10 cellular contexts compared by ENCODE assay signal in genomic region chr14:50055461-50056228, GRCh38.
DNase-seq lines count a peak whose midpoint lies in the region; ATAC-seq and TF ChIP-seq lines count a peak whose summit lies in the region.
"Had no signal": no experiment of that assay in that cellular context is flagged by ENCODE, and none has a peak within 500 bp of the region (broad histone marks: within the 10 kb centered on the region; RNA-seq: fewer than 3 reads in every experiment).

No MANE protein-coding gene starts in this region.

- TF ChIP-seq CTCF in RWPE2 (IDR thresholded peaks at IDR 0.05; ENCODE audit: poor library complexity, severe bottlenecking) = peak; percentile 16
- TF ChIP-seq CTCF in spleen (IDR thresholded peaks at IDR 0.05 in 8 of 11, conservative IDR thresholded peaks at IDR 0.05 in 3 of 11) = peak in 6 of 11 experiments; percentile 5 to 48 (median 38)

- ATAC-seq in RWPE2 (ENCODE audit: low read depth) = no peak
- ATAC-seq in Right ventricle myocardium superior (ENCODE audit: poor library complexity) = peak; percentile 57
- no peak for ATAC-seq in GM19328 (IDR thresholded peaks at IDR 0.05; ENCODE audit: unreplicated experiment)

- TF ChIP-seq POLR2A in spleen (IDR thresholded peaks at IDR 0.05) = no peak

- H3K27ac ChIP-seq in RWPE2 (ENCODE audit: poor library complexity, severe bottlenecking) (no peak overlapping the region), spleen (peak overlapping the region in 2 of 8 donors; percentile 26 to 27)

- intact Hi-C loops in Right ventricle myocardium superior (cut with DNase I) (no loop called here), spleen (cut with DNase I; ENCODE audit: low total_unique reads) (no loop called here)

- DNase-seq in activated CD4-positive, CD25-positive, alpha-beta regulatory T cell treated with anti-CD3 and anti-CD28 coated beads, Interleukin-2, amount 50 U/mL, for 72 hours = peak; percentile 24
- no peak for DNase-seq in activated CD4-positive, CD25-positive, alpha-beta regulatory T cell (lab: John Stamatoyannopoulos, UW)
- peak; percentile 36 for DNase-seq in RWPE2 (ENCODE audit: low spot score)
- DNase-seq in Right ventricle myocardium superior = peak; percentile 53
- DNase-seq in spleen = no peak
- DNase-seq in midbrain (lab: John Stamatoyannopoulos, UW) = no peak
- no peak for DNase-seq in DMS153 treated with DMSO at 0.1 percent for 48 hours (lab: John Stamatoyannopoulos, UW; ENCODE audit: unreplicated experiment)
- DNase-seq: GDM1, HFFc6 had no signal

- peaks cover 4% of the 10 kb centered on the region for H3K4me1 ChIP-seq in RWPE2 (ENCODE audit: insufficient read depth, poor library complexity, severe bottlenecking)
- peaks cover 2 to 43% (median 25%) of the 10 kb centered on the region in 6 donors for H3K4me1 ChIP-seq in spleen

- H3K4me3 ChIP-seq in RWPE2 (ENCODE audit: severe bottlenecking) (no peak overlapping the region), spleen (no peak overlapping the region)

- H3K36me3 ChIP-seq in RWPE2 (ENCODE audit: low read depth) (no peaks in the 10 kb centered on the region), spleen (peaks cover 0 to 4% (median 0%) of the 10 kb centered on the region in 6 donors)

- no peaks in the 10 kb centered on the region for H3K27me3 ChIP-seq in RWPE2 (ENCODE audit: insufficient read depth, poor library complexity, severe bottlenecking)
- no peaks in the 10 kb centered on the region for H3K27me3 ChIP-seq in spleen (replicated peaks in 1 of 7)

- 63 to 67% (median 66%) methylated on average over 13 to 14 of the region's 14 CpGs for whole genome bisulfite sequencing in spleen, 5 donors

- H3K9me3 ChIP-seq in RWPE2 (ENCODE audit: severe bottlenecking) (no peaks in the 10 kb centered on the region), spleen (no peaks in the 10 kb centered on the region)

Comparison
In these comparisons a context has a peak if more than half of its experiments do, and no peak if none do; other contexts are left out.
1. DNase-seq: peak in activated CD4-positive, CD25-positive, alpha-beta regulatory T cell treated with anti-CD3 and anti-CD28 coated beads, Interleukin-2, amount 50 U/mL, for 72 hours (single experiment), RWPE2 (single experiment) and Right ventricle myocardium superior (single experiment); none in activated CD4-positive, CD25-positive, alpha-beta regulatory T cell (0 of 4), spleen (single experiment), midbrain (single experiment) and DMS153 treated with DMSO at 0.1 percent for 48 hours (single experiment).